ENCODE assay signal across 14 cellular contexts in genomic region chr1:44290250-44291094, GRCh38.
"Had no signal": no experiment of that assay in that cellular context is flagged by ENCODE, and none has a peak within 500 bp of the region (broad histone marks: within the 10 kb centered on the region; RNA-seq: fewer than 3 reads in every experiment).

No MANE protein-coding gene starts in this region.

- ATAC-seq: activated CD8-positive, alpha-beta T cell treated with anti-CD3 and anti-CD28 coated beads, Interleukin-2, amount 10 ng/mL, durations not matched to agents 7 days and 5 days; foreskin keratinocyte; left ventricle myocardium superior had no signal

- H3K4me3 ChIP-seq: ascending aorta, ovary had no signal

- H3K9me3 Mint-ChIP-seq: nephron; stimulated activated naive CD8-positive, alpha-beta T cell treated with anti-CD3 and anti-CD28 coated beads, Interleukin-15, Interleukin-2, amounts not matched to agents 100 ng/mL and 50 ng/mL, for 24 hours had no signal

- H3K27me3 Mint-ChIP-seq: stimulated activated naive CD8-positive, alpha-beta T cell treated with anti-CD3 and anti-CD28 coated beads, Interleukin-15, Interleukin-2, amounts not matched to agents 100 ng/mL and 50 ng/mL, for 24 hours had no signal

- DNase-seq: activated CD4-positive, alpha-beta T cell treated with anti-CD3 and anti-CD28 coated beads for 4 hours; activated CD8-positive, alpha-beta memory T cell treated with anti-CD3 and anti-CD28 coated beads, Interleukin-2, amount 50 U/mL, for 48 hours; activated CD8-positive, alpha-beta T cell treated with anti-CD3 and anti-CD28 coated beads, Interleukin-2, amount 10 ng/mL, durations not matched to agents 7 days and 5 days; activated naive CD4-positive, alpha-beta T cell; foreskin keratinocyte; left ventricle myocardium superior; mesenchymal stem cell; ovary; stimulated activated CD4-positive, alpha-beta T cell treated with anti-CD3 and anti-CD28 coated beads, Interleukin-15, amount 100 ng/mL, for 24 hours; stimulated activated CD4-positive, alpha-beta T cell treated with anti-CD3 and anti-CD28 coated beads, Interleukin-4, amount 100 ng/mL, for 24 hours; WERI-Rb-1 had no signal

- H3K27ac Mint-ChIP-seq: activated CD8-positive, alpha-beta T cell treated with anti-CD3 and anti-CD28 coated beads, Interleukin-2, amount 10 ng/mL, durations not matched to agents 7 days and 5 days; nephron; stimulated activated naive CD8-positive, alpha-beta T cell treated with anti-CD3 and anti-CD28 coated beads, Interleukin-15, Interleukin-2, amounts not matched to agents 100 ng/mL and 50 ng/mL, for 24 hours had no signal

- H3K4me3 Mint-ChIP-seq: activated CD8-positive, alpha-beta T cell treated with anti-CD3 and anti-CD28 coated beads, Interleukin-2, amount 10 ng/mL, durations not matched to agents 7 days and 5 days; nephron; stimulated activated naive CD8-positive, alpha-beta T cell treated with anti-CD3 and anti-CD28 coated beads, Interleukin-15, Interleukin-2, amounts not matched to agents 100 ng/mL and 50 ng/mL, for 24 hours had no signal

- H3K27me3 ChIP-seq: ascending aorta, foreskin keratinocyte, ovary had no signal

- H3K36me3 ChIP-seq: ovary had no signal
